In genomic region chrX:43655961-43656494, GRCh38 we compare ENCODE assay signal across 8 cellular contexts. TPM values are rescaled to one million over a fixed set of nuclear protein-coding genes. Genes with fewer than 3 reads are reported as not detected.
DNase-seq lines count a peak whose midpoint lies in the region; ATAC-seq lines count a peak whose summit lies in the region.

Gene MAOA, plus strand, starts transcription at chrX:43656299. Its CDS starts 43 bp downstream, at chrX:43656342.

- H3K27me3 Mint-ChIP-seq in activated T-helper 17 cell treated with anti-CD3 and anti-CD28 coated beads, Interleukin-2, amount 50 U/mL, for 72 hours: no peaks in the 10 kb centered on the region
- no peaks in the 10 kb centered on the region for H3K27me3 Mint-ChIP-seq in naive thymus-derived CD8-positive, alpha-beta T cell

- H3K9me3 ChIP-seq in thymus (ENCODE audit: control insufficient read depth): no peaks in the 10 kb centered on the region

- no peaks in the 10 kb centered on the region for H3K27me3 ChIP-seq in thymus (ENCODE audit: control insufficient read depth, insufficient read depth)

- peak in 10 of 14 donors; percentile 3 to 56 (median 30) for DNase-seq in C1 segment of cervical spinal cord (lab: John Stamatoyannopoulos, UW)
- DNase-seq in NCI-H510A treated with DMSO at 0.1 percent for 48 hours (lab: John Stamatoyannopoulos, UW): peak; percentile 35
- peak; percentile 61 for DNase-seq in fibroblast of the conjunctiva (ENCODE audit: low read depth)
- DNase-seq in naive thymus-derived CD8-positive, alpha-beta T cell: peak in 9 of 10 donors; percentile 4 to 68 (median 20)
- DNase-seq in DMS79 (lab: John Stamatoyannopoulos, UW): no peak

- POLR2A ChIA-PET in naive thymus-derived CD8-positive, alpha-beta T cell (lab: Charles Lee): no interaction called here

- H3K4me1 ChIP-seq in thymus (ENCODE audit: control insufficient read depth, insufficient read depth, low read length): no peaks in the 10 kb centered on the region

- H3K4me3 ChIP-seq in thymus (ENCODE audit: low read length): peak within 1 kb of the TSS; percentile 59

- H3K36me3 ChIP-seq in thymus (ENCODE audit: control insufficient read depth, insufficient read depth): no peaks in the 10 kb centered on the region

- ATAC-seq in activated T-helper 17 cell treated with anti-CD3 and anti-CD28 coated beads, Interleukin-2, amount 50 U/mL, for 72 hours (replicated peaks): no peak
- ATAC-seq in naive thymus-derived CD8-positive, alpha-beta T cell: peak in 1 of 2 donors; percentile 7
- ATAC-seq in GM21529 (IDR thresholded peaks at IDR 0.05; ENCODE audit: unreplicated experiment): no peak

- peak within 1 kb of the TSS; percentile 73 for H3K27ac Mint-ChIP-seq in activated T-helper 17 cell treated with anti-CD3 and anti-CD28 coated beads, Interleukin-2, amount 50 U/mL, for 72 hours
- H3K27ac Mint-ChIP-seq in naive thymus-derived CD8-positive, alpha-beta T cell: peak within 1 kb of the TSS; percentile 36 to 97 (median 72)

- H3K27ac ChIP-seq in thymus (ENCODE audit: low read depth): peak within 1 kb of the TSS; percentile 18

- H3K9me3 Mint-ChIP-seq in activated T-helper 17 cell treated with anti-CD3 and anti-CD28 coated beads, Interleukin-2, amount 50 U/mL, for 72 hours: no peaks in the 10 kb centered on the region
- H3K9me3 Mint-ChIP-seq in naive thymus-derived CD8-positive, alpha-beta T cell: no peaks in the 10 kb centered on the region

- no peaks in the 10 kb centered on the region for H3K4me1 Mint-ChIP-seq in activated T-helper 17 cell treated with anti-CD3 and anti-CD28 coated beads, Interleukin-2, amount 50 U/mL, for 72 hours
- H3K4me1 Mint-ChIP-seq in naive thymus-derived CD8-positive, alpha-beta T cell: peaks cover 3 to 10% (median 7%) of the 10 kb centered on the region in 4 donors

- 7% methylated on average over 32 of the region's 32 CpGs for WGBS in thymus

- no peaks in the 10 kb centered on the region for H3K36me3 Mint-ChIP-seq in activated T-helper 17 cell treated with anti-CD3 and anti-CD28 coated beads, Interleukin-2, amount 50 U/mL, for 72 hours (ENCODE audit: low read depth)
- H3K36me3 Mint-ChIP-seq in naive thymus-derived CD8-positive, alpha-beta T cell: no peaks in the 10 kb centered on the region

- H3K4me3 Mint-ChIP-seq in activated T-helper 17 cell treated with anti-CD3 and anti-CD28 coated beads, Interleukin-2, amount 50 U/mL, for 72 hours: peak within 1 kb of the TSS; percentile 91
- peak within 1 kb of the TSS; percentile 85 to 96 (median 91) for H3K4me3 Mint-ChIP-seq in naive thymus-derived CD8-positive, alpha-beta T cell

RNA-seq across cellular contexts. Expression of gene MAOA, which starts in this region (rescaled TPM):
- 10 to 100 TPM in 1 of 2 donors, 1 to 10 TPM in 1; 4.5 to 20.4 TPM for total RNA-seq in activated T-helper 17 cell treated with anti-CD3 and anti-CD28 coated beads, Interleukin-2, amount 50 U/mL, for 72 hours
- total RNA-seq in naive thymus-derived CD8-positive, alpha-beta T cell: under 1 TPM; 0.13 to 0.22 TPM
- polyA plus RNA-seq in naive thymus-derived CD8-positive, alpha-beta T cell: 1 to 10 TPM in 1 of 3 donors, not detected in 2; 1.2 TPM
- polyA plus RNA-seq in thymus: 51.3 TPM

Comparison
In these comparisons a context has a peak if more than half of its experiments do, and no peak if none do; other contexts are left out.
1. RNA of gene MAOA (total RNA-seq): 4.5 to 20.4 TPM in activated T-helper 17 cell treated with anti-CD3 and anti-CD28 coated beads, Interleukin-2, amount 50 U/mL, for 72 hours; 0.13 to 0.22 TPM in naive thymus-derived CD8-positive, alpha-beta T cell; every median in the first group is over 4 times any median in the second.
2. RNA of gene MAOA (polyA plus RNA-seq): 51.3 TPM in thymus (single experiment); 1.2 TPM in naive thymus-derived CD8-positive, alpha-beta T cell; every median in the first group is over 10 times any median in the second.